Comparison of ENCODE assay signal across 8 cellular contexts in genomic region chr19:12791345-12792047, GRCh38. TPM values are rescaled to one million over a fixed set of nuclear protein-coding genes. Genes with fewer than 3 reads are reported as not detected.
DNase-seq lines count a peak whose midpoint lies in the region; ATAC-seq and TF ChIP-seq lines count a peak whose summit lies in the region.

Gene JUNB (plus strand): TSS chr19:12791486. CDS start chr19:12791772, 286 bp downstream.

- ATAC-seq in GM18520 (IDR thresholded peaks at IDR 0.05; ENCODE audit: unreplicated experiment) (peak; percentile 22), HG03159 (IDR thresholded peaks at IDR 0.05; ENCODE audit: unreplicated experiment) (peak; percentile 30)

- no peak for TF ChIP-seq CTCF in kidney epithelial cell (IDR thresholded peaks at IDR 0.05; ENCODE audit: insufficient read depth, low read length, poor library complexity, severe bottlenecking)

- no peaks in the 10 kb centered on the region for H3K27me3 ChIP-seq in kidney epithelial cell (ENCODE audit: control insufficient read depth, insufficient read depth, low read length)

- DNase-seq in A172 (ENCODE audit: low spot score) (peak; percentile 90), NCI-H510A treated with DMSO at 0.1 percent for 48 hours (lab: John Stamatoyannopoulos, UW) (peak; percentile 92), cerebellum (ENCODE audit: low spot score) (peak; percentile 93), kidney epithelial cell (ENCODE audit: low read depth) (no peak)
- DNase-seq in activated CD4-positive, alpha-beta T cell treated with anti-CD3 and anti-CD28 coated beads for 24 hours (ENCODE audit: low read depth in 2 of 2) = peak; percentile 95 to 96
- peak; percentile 98 for DNase-seq in stimulated activated CD4-positive, alpha-beta T cell treated with anti-CD3 and anti-CD28 coated beads, Interleukin-15, amount 100 ng/mL, for 24 hours

- peak within 1 kb of the TSS; percentile 96 for H3K4me3 ChIP-seq in kidney epithelial cell (ENCODE audit: low read depth, low read length)

- H3K36me3 ChIP-seq in kidney epithelial cell (ENCODE audit: control insufficient read depth, insufficient read depth, low read length) = no peaks in the 10 kb centered on the region

RNA-seq across cellular contexts. Expression of gene JUNB, which starts in this region (rescaled TPM):
- 79.1 and 85.7 TPM in 2 replicates for total RNA-seq in A172 (2014; rRNA removed; shearing (Covaris generic))
- 9.0 TPM for total RNA-seq in cerebellum
- total RNA-seq in kidney epithelial cell = 395 and 431 TPM in 2 replicates
